11 cellular contexts compared by ENCODE assay signal in the genomic region with DNA sequence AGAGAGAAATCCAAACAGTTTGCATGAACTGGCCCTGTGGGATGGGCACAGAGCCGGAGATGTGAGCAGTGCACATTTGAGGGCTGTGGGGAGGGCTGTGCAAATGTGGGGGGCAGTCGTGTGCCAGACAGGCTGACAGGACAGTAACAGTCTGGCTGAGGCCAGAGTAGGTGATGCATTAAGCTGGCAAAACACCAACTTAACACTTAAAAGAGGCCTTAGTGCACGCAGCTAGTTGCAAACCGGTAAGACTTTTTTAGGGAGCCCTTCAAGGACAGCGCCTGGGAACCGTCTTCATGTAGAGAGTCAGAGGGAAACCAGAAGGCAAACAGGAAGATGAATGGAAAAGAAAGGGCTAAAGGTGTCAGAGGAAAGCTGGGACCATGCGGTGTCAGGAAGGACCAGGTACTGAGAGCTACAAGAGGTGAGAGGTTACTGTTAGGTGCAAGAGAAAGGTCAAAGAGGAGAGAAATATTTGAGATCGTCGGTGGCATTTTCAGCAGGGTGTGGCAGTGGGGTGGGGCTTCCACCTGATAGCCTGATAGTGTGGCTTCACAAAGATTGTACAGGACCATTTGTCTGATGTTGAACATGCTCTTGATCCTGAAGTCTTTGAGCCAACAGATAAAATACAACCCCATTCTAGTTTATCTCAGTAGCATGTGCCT. TPM values are rescaled to one million over a fixed set of nuclear protein-coding genes. Genes with fewer than 3 reads are reported as not detected.
DNase-seq lines count a peak whose midpoint lies in the region; ATAC-seq and TF ChIP-seq lines count a peak whose summit lies in the region.
"Had no signal": no experiment of that assay in that cellular context is flagged by ENCODE, and none has a peak within 500 bp of the region (broad histone marks: within the 10 kb centered on the region; RNA-seq: fewer than 3 reads in every experiment).

No MANE protein-coding gene starts in this region.

- H3K36me3 Mint-ChIP-seq in CD4-positive, alpha-beta memory T cell, result no peaks in the 10 kb centered on the region
- H3K36me3 Mint-ChIP-seq: CD14-positive monocyte had no signal

- H3K27ac Mint-ChIP-seq in CD4-positive, alpha-beta memory T cell, result peak overlapping the region in 4 of 7 donors; percentile 6 to 65 (median 32)

- no peaks in the 10 kb centered on the region for H3K79me2 ChIP-seq in fibroblast of lung (ENCODE audit: control insufficient read depth, insufficient read depth, low read length)

- no peak for DNase-seq in CD4-positive, alpha-beta memory T cell
- DNase-seq in RPMI7951 (ENCODE audit: low read depth) (peak; percentile 53), fibroblast of lung (ENCODE audit: low read depth in 2 of 2) (peak in 1 of 2 donors; percentile 38), omental fat pad (ENCODE audit: low spot score) (no peak), NCI-H345 treated with DMSO at 0.1 percent for 48 hours (lab: John Stamatoyannopoulos, UW; ENCODE audit: unreplicated experiment) (no peak), NCI-H146 (lab: John Stamatoyannopoulos, UW) (no peak)
- no peak for DNase-seq in effector memory CD4-positive, alpha-beta T cell
- DNase-seq: NCI-H2171, nucleus accumbens had no signal

- no peaks in the 10 kb centered on the region for H4K20me1 ChIP-seq in fibroblast of lung (ENCODE audit: control insufficient read depth, extremely low read depth, insufficient read depth, low read length)

- POLR2A ChIA-PET in CD4-positive, alpha-beta memory T cell (lab: Charles Lee; ENCODE audit: partially characterized antibody), result interaction anchor here (1.2 to 3.6 kb wide), 3 partner anchors 9 to 20 kb away, joined by 3 to 19 read pairs (median 8); no protein-coding TSS in a partner anchor

- H3K27me3 Mint-ChIP-seq in CD4-positive, alpha-beta memory T cell, result no peaks in the 10 kb centered on the region

- intact Hi-C loops in CD4-positive, alpha-beta memory T cell (cut with micrococcal nuclease), result no loop called here

- H3K4me2 ChIP-seq in fibroblast of lung (ENCODE audit: extremely low read depth, insufficient read depth, low read length), result no peak overlapping the region

- peak overlapping the region; percentile 15 for H2AFZ ChIP-seq in fibroblast of lung (ENCODE audit: low read length)

- H3K4me1 Mint-ChIP-seq in CD4-positive, alpha-beta memory T cell, result peaks cover 5 to 8% (median 6%) of the 10 kb centered on the region in 4 donors
- H3K4me1 Mint-ChIP-seq: CD14-positive monocyte had no signal

- no peaks in the 10 kb centered on the region for H3K27me3 ChIP-seq in CD4-positive, alpha-beta memory T cell (ENCODE audit: insufficient read depth, low read length)
- H3K27me3 ChIP-seq in fibroblast of lung (ENCODE audit: control insufficient read depth, insufficient read depth, low read length), result no peaks in the 10 kb centered on the region
- H3K27me3 ChIP-seq in effector memory CD4-positive, alpha-beta T cell (replicated peaks; ENCODE audit: control insufficient read depth, insufficient read depth, low read length, poor library complexity, severe bottlenecking), result no peaks in the 10 kb centered on the region

- no peak overlapping the region for H3K4me3 ChIP-seq in CD4-positive, alpha-beta memory T cell (ENCODE audit: low read length in 2 of 2)
- H3K4me3 ChIP-seq in fibroblast of lung (replicated peaks in 1 of 4; ENCODE audit: control extremely low read depth in 1 of 4, insufficient read depth in 1 of 4, low read depth in 3 of 4, low read length in 4 of 4), result no peak overlapping the region
- H3K4me3 ChIP-seq in effector memory CD4-positive, alpha-beta T cell (ENCODE audit: insufficient read depth, low read depth, low read length, poor library complexity, severe bottlenecking), result no peak overlapping the region

- H3K36me3 ChIP-seq in CD4-positive, alpha-beta memory T cell (ENCODE audit: insufficient read depth, low read length), result no peaks in the 10 kb centered on the region
- no peaks in the 10 kb centered on the region for H3K36me3 ChIP-seq in fibroblast of lung (ENCODE audit: control insufficient read depth, insufficient read depth, low read length)
- no peaks in the 10 kb centered on the region for H3K36me3 ChIP-seq in effector memory CD4-positive, alpha-beta T cell (ENCODE audit: control insufficient read depth, insufficient read depth, low read length)

- no peak overlapping the region for H3K27ac ChIP-seq in CD4-positive, alpha-beta memory T cell (ENCODE audit: low read depth, low read length)
- H3K27ac ChIP-seq in fibroblast of lung (ENCODE audit: insufficient read depth, low read length), result no peak overlapping the region
- no peak overlapping the region for H3K27ac ChIP-seq in effector memory CD4-positive, alpha-beta T cell (ENCODE audit: insufficient read depth, low read length, poor library complexity, severe bottlenecking)

- no peak overlapping the region for H3K4me3 Mint-ChIP-seq in CD4-positive, alpha-beta memory T cell
- H3K4me3 Mint-ChIP-seq: CD14-positive monocyte had no signal

- H3K9ac ChIP-seq in fibroblast of lung (ENCODE audit: insufficient read depth, low read length), result no peak overlapping the region

- CTCF ChIA-PET in CD4-positive, alpha-beta memory T cell (lab: Charles Lee; ENCODE audit: partially characterized antibody), result interaction anchor here (1.1 to 1.4 kb wide), 2 partner anchors 9 to 10 kb away, joined by 3 read pairs; no protein-coding TSS in a partner anchor

- no peaks in the 10 kb centered on the region for H3K4me1 ChIP-seq in CD4-positive, alpha-beta memory T cell (ENCODE audit: insufficient read depth, low read length)
- H3K4me1 ChIP-seq in fibroblast of lung (ENCODE audit: control insufficient read depth, extremely low read depth, insufficient read depth, low read length), result no peaks in the 10 kb centered on the region
- H3K4me1 ChIP-seq in effector memory CD4-positive, alpha-beta T cell (ENCODE audit: control insufficient read depth, insufficient read depth, low read length, poor library complexity, severe bottlenecking), result no peaks in the 10 kb centered on the region

- H3K9me3 ChIP-seq in CD4-positive, alpha-beta memory T cell (ENCODE audit: control insufficient read depth in 1 of 2, low read length in 2 of 2), result no peaks in the 10 kb centered on the region
- no peaks in the 10 kb centered on the region for H3K9me3 ChIP-seq in fibroblast of lung (ENCODE audit: control insufficient read depth, insufficient read depth, low read depth, low read length)
- no peaks in the 10 kb centered on the region for H3K9me3 ChIP-seq in effector memory CD4-positive, alpha-beta T cell (ENCODE audit: control insufficient read depth, low read length)

- TF ChIP-seq CTCF in fibroblast of lung (conservative IDR thresholded peaks at IDR 0.05 in 1 of 2, IDR thresholded peaks at IDR 0.05 in 1 of 2; ENCODE audit: low read depth in 1 of 2, low read length in 2 of 2), result no peak
- no peak for TF ChIP-seq CTCF in omental fat pad (IDR thresholded peaks at IDR 0.05)

- ATAC-seq in omental fat pad (ENCODE audit: low FRiP score) (peak; percentile 58), HG02885 (IDR thresholded peaks at IDR 0.05; ENCODE audit: poor library complexity, unreplicated experiment) (no peak)

- H3K9me3 Mint-ChIP-seq in CD4-positive, alpha-beta memory T cell, result peaks cover 0 to 2% (median 0%) of the 10 kb centered on the region in 8 donors

RNA-seq across cellular contexts. Expression of gene CHD2, which starts 30.0 kb away (rescaled TPM):
- 100 to 1,000 TPM; 340 to 351 TPM for total RNA-seq in CD4-positive, alpha-beta memory T cell
- 100 to 1,000 TPM in 1 of 2 donors, 10 to 100 TPM in 1; 28.4 to 108 TPM for polyA plus RNA-seq in CD4-positive, alpha-beta memory T cell
- total RNA-seq in RPMI7951 (2014; rRNA removed; shearing (Covaris generic)), result 37.5 TPM in 2 replicates
- 77.8 and 92.5 TPM in 2 replicates for total RNA-seq in fibroblast of lung
- polyA plus RNA-seq in fibroblast of lung, result 36.5 and 41.3 TPM in 2 replicates
- polyA plus RNA-seq in fibroblast of lung (2012), result 29.4 and 35.1 TPM in 2 replicates
- polyA minus RNA-seq in fibroblast of lung (ENCODE audit: low replicate concordance), result 33.6 and 46.0 TPM in 2 replicates
- 100 to 1,000 TPM in 3 of 4 donors, 10 to 100 TPM in 1; 77.7 to 140 (median 134) TPM for total RNA-seq in omental fat pad
